Comparison of ENCODE assay signal across 1 cellular context in the genomic region with DNA sequence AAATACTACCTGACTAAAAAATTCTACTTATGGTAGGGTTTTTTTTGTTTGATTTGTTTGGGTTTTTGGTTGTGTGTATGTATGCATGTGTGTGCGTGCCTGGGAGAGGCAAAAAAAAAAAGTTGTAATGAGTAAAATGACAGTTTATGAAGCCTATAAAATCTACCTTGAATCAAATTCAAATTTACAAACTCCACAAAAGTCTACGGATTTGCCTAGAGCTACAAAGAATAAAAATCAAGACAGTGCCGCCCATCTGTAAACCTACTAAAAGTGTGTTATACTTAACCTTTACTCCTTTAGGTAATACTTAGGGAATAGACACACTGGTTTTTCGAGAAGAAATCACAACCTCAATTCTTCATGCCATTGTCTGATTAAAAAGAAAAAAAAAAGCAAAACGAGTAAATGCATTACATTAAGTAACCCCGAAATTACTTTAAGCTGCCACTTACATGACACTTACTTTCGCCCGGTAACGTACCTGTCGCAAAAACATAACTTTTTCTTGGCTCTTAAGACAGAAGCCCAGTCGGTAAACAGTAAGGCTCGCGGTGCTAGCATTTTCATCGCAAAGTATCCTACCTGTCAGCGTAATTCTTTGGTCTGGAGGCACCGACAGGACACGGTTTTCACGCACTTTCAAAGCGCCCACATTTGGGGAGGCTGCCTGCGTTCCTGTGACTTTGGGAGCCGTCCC.
TF ChIP-seq lines count a peak whose summit lies in the region.

No MANE protein-coding gene starts in this region.

TF ChIP-seq in IMR-90, 13 proteins besides CTCF, POLR2A, EP300 and RAD21 (continued from another document):
- TF ChIP-seq, protein P1, sequence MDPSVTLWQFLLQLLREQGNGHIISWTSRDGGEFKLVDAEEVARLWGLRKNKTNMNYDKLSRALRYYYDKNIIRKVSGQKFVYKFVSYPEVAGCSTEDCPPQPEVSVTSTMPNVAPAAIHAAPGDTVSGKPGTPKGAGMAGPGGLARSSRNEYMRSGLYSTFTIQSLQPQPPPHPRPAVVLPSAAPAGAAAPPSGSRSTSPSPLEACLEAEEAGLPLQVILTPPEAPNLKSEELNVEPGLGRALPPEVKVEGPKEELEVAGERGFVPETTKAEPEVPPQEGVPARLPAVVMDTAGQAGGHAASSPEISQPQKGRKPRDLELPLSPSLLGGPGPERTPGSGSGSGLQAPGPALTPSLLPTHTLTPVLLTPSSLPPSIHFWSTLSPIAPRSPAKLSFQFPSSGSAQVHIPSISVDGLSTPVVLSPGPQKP (IDR thresholded peaks at IDR 0.05; ENCODE audit: borderline replicate concordance, low read depth, low read length): no peak
- TF ChIP-seq MXI1 (IDR thresholded peaks at IDR 0.05; ENCODE audit: borderline replicate concordance, low read depth, low read length) (no peak), MAZ (IDR thresholded peaks at IDR 0.05; ENCODE audit: borderline replicate concordance, low read depth, low read length) (no peak)
- TF ChIP-seq, protein P2, sequence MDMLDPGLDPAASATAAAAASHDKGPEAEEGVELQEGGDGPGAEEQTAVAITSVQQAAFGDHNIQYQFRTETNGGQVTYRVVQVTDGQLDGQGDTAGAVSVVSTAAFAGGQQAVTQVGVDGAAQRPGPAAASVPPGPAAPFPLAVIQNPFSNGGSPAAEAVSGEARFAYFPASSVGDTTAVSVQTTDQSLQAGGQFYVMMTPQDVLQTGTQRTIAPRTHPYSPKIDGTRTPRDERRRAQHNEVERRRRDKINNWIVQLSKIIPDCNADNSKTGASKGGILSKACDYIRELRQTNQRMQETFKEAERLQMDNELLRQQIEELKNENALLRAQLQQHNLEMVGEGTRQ (IDR thresholded peaks at IDR 0.05; ENCODE audit: low read depth, low read length): no peak
